1 cellular context compared by ENCODE assay signal in genomic region chr5:88214655-88215054, GRCh38.
TF ChIP-seq lines count a peak whose summit lies in the region.

No MANE protein-coding gene starts in this region.

TF ChIP-seq in HepG2, 621 proteins besides CTCF, POLR2A, EP300 and RAD21:
- TF ChIP-seq NFAT5 (CRISPR knock-in tag; IDR thresholded peaks at IDR 0.05) (no peak), ZNF761 (CRISPR knock-in tag; conservative IDR thresholded peaks at IDR 0.05) (no peak), SNAI1 (CRISPR knock-in tag; IDR thresholded peaks at IDR 0.05; ENCODE audit: borderline replicate concordance) (no peak), TCF12 (IDR thresholded peaks at IDR 0.05) (no peak), TCF12 (CRISPR knock-in tag; IDR thresholded peaks at IDR 0.05) (no peak), ARNTL (CRISPR knock-in tag; IDR thresholded peaks at IDR 0.05) (no peak), SRSF4 (IDR thresholded peaks at IDR 0.05; ENCODE audit: low read depth, low read length, poor library complexity, severe bottlenecking) (no peak), MTERF4 (CRISPR knock-in tag; IDR thresholded peaks at IDR 0.05) (no peak), NFYB (CRISPR knock-in tag; IDR thresholded peaks at IDR 0.05) (no peak), KLF13 (CRISPR knock-in tag; IDR thresholded peaks at IDR 0.05) (no peak), ATRX (CRISPR knock-in tag; IDR thresholded peaks at IDR 0.05; ENCODE audit: borderline replicate concordance) (no peak), BRD4 (CRISPR knock-in tag; IDR thresholded peaks at IDR 0.05) (no peak), ZBTB7B (CRISPR knock-in tag; IDR thresholded peaks at IDR 0.05) (no peak), ZFP1 (CRISPR knock-in tag; IDR thresholded peaks at IDR 0.05) (no peak), NBN (conservative IDR thresholded peaks at IDR 0.05) (no peak), RNF219 (CRISPR knock-in tag; IDR thresholded peaks at IDR 0.05) (no peak), PHF21A (CRISPR knock-in tag; IDR thresholded peaks at IDR 0.05) (no peak)
TF ChIP-seq in HepG2: peak in this region for 0.
